In the genomic region with DNA sequence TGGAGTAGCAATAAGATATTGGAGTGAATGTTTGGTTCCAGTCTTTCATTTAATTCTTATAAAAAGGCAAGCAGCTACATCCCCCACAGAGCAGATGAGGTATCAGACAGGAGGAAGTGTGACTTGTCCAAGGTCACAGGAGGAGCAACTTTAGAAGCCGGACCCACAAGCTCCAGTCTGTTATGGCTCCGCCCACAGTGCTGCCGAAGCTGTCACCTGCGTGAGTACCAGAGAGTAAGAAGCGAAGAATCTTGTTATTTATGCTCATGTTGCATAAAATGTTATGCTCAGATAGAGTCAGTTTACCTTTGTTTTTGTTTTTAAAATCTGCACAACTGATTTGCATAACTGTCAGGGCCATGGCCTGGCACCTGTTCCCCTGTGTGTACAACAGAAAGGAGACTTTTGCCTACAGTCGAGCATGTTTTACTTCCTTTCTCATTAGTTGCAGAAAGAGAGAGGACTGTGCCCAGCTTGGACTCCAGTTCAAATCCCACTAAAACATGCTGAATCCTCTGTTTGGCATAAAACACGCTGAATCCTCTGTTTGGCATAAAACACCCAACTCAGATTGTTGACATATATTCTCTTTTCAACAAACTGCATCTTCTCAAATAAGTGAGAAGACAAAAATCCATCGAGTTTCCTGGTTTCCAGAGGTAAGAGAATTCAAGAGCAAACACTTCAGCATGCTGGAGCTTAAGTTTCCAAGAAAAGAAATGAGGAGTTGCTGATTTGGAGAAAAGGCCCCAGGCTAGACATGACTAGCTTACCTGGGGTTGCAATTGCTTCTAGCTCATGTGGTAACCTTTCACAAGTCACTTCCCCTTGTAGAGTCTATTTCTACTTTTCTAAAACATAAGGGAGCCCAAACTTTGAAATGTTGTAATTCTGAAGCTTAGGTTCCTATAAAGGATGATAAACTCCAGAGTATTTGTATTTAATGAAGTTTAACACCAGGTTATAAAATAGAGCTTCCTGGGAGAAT, we compare ENCODE assay signal across 10 cellular contexts.
DNase-seq lines count a peak whose midpoint lies in the region; ATAC-seq and TF ChIP-seq lines count a peak whose summit lies in the region.
"Had no signal": no experiment of that assay in that cellular context is flagged by ENCODE, and none has a peak within 500 bp of the region (broad histone marks: within the 10 kb centered on the region; RNA-seq: fewer than 3 reads in every experiment).

No MANE protein-coding gene starts in this region.

- peaks cover under 1% of the 10 kb centered on the region for H3K9me3 Mint-ChIP-seq in CD4-positive, alpha-beta T cell

- H3K4me1 ChIP-seq in OCI-LY7 (ENCODE audit: insufficient read depth, low read length, poor library complexity, severe bottlenecking): peaks cover 28% of the 10 kb centered on the region

- H3K36me3 ChIP-seq in OCI-LY7 (ENCODE audit: insufficient read depth, low read length): no peaks in the 10 kb centered on the region
- H3K36me3 ChIP-seq: MG63 had no signal

- peak overlapping the region; percentile 98 for H2AFZ ChIP-seq in OCI-LY7 (ENCODE audit: low read length)

- peak overlapping the region; percentile 90 for H3K27ac ChIP-seq in OCI-LY7 (ENCODE audit: low read depth, low read length, poor library complexity, severe bottlenecking)
- H3K27ac ChIP-seq in CD4-positive, alpha-beta T cell (ENCODE audit: low read depth, low read length): no peak overlapping the region

- peaks cover 5% of the 10 kb centered on the region for H3K27me3 ChIP-seq in CD4-positive, alpha-beta T cell (ENCODE audit: control insufficient read depth, insufficient read depth, low read length)
- H3K27me3 ChIP-seq: MG63 had no signal

- CTCF ChIA-PET in OCI-LY7 (lab: Charles Lee; ENCODE audit: unreplicated experiment): interaction anchor here (1.1 to 1.6 kb wide), 2 partner anchors 9 to 439 kb away, joined by 3 read pairs; no protein-coding TSS in a partner anchor
- CTCF ChIA-PET in CD4-positive, alpha-beta T cell (lab: Charles Lee): no interaction called here

- TF ChIP-seq CTCF in GM12865 (IDR thresholded peaks at IDR 0.05; ENCODE audit: insufficient read depth, low read depth, low read length, missing control alignments): no peak
- no peak for TF ChIP-seq CTCF in GM20000 (IDR thresholded peaks at IDR 0.05; ENCODE audit: extremely low read depth, missing control alignments)
- TF ChIP-seq CTCF in OCI-LY7 (conservative IDR thresholded peaks at IDR 0.05; ENCODE audit: low read length): no peak
- TF ChIP-seq CTCF in CD4-positive, alpha-beta T cell (IDR thresholded peaks at IDR 0.05): no peak
- no peak for TF ChIP-seq CTCF in omental fat pad (IDR thresholded peaks at IDR 0.05)

- ATAC-seq in HG03095 (IDR thresholded peaks at IDR 0.05; ENCODE audit: unreplicated experiment) (peak; percentile 68), HG03039 (IDR thresholded peaks at IDR 0.05; ENCODE audit: unreplicated experiment) (no peak), omental fat pad (ENCODE audit: low FRiP score) (no peak)
- no peak for ATAC-seq in CD4-positive, alpha-beta T cell (ENCODE audit: poor library complexity)

- H3K27me3 Mint-ChIP-seq in CD4-positive, alpha-beta T cell: peaks cover 28% of the 10 kb centered on the region

- H3K79me2 ChIP-seq in OCI-LY7 (ENCODE audit: insufficient read depth, low read depth, low read length): no peaks in the 10 kb centered on the region

- BruUV-seq in OCI-LY7 (replicated peaks; lab: Mats Ljungman, UMichigan): no TSS peak

- no peak overlapping the region for H3K4me3 Mint-ChIP-seq in CD4-positive, alpha-beta T cell

- H3K4me3 ChIP-seq in GM12865 (ENCODE audit: low read depth, low read length) (no peak overlapping the region), OCI-LY7 (ENCODE audit: low read depth, low read length, poor library complexity, severe bottlenecking) (peak overlapping the region; percentile 54)
- H3K4me3 ChIP-seq: lung, MG63 had no signal

- no peaks in the 10 kb centered on the region for H3K36me3 Mint-ChIP-seq in CD4-positive, alpha-beta T cell (ENCODE audit: low read depth)

- DNase-seq in GM12865 (ENCODE audit: low read depth): peak; percentile 48
- peak; percentile 26 for DNase-seq in GM20000 (ENCODE audit: low spot score)
- DNase-seq in OCI-LY7 (ENCODE audit: low spot score): peak; percentile 93
- DNase-seq in CD4-positive, alpha-beta T cell: no peak
- no peak for DNase-seq in omental fat pad (ENCODE audit: low spot score)
- no peak for DNase-seq in inferior parietal cortex (ENCODE audit: extremely low spot score)
- DNase-seq: MG63 had no signal

- POLR2A ChIA-PET in OCI-LY7 (lab: Charles Lee): interaction anchor here (0.8 to 1.3 kb wide), 6 partner anchors 8 to 625 kb away, joined by 3 to 5 read pairs (median 3); no protein-coding TSS in a partner anchor
- POLR2A ChIA-PET in CD4-positive, alpha-beta T cell (lab: Charles Lee): no interaction called here

- H4K20me1 ChIP-seq in OCI-LY7 (ENCODE audit: insufficient read depth, low read length): no peaks in the 10 kb centered on the region

- H3K4me1 Mint-ChIP-seq in CD4-positive, alpha-beta T cell (ENCODE audit: low read depth): no peaks in the 10 kb centered on the region

- intact Hi-C loops in OCI-LY7 (cut with micrococcal nuclease; ENCODE audit: unreplicated experiment): loop anchor here (1.0 to 2.0 kb wide), 3 partner anchors 356 to 612 kb away; no protein-coding TSS in a partner anchor
- intact Hi-C loops in CD4-positive, alpha-beta T cell (cut with DNase I, micrococcal nuclease): loop anchor here in 1 of 2 experiments (5.0 to 10.0 kb wide), 2 partner anchors 404 to 538 kb away; no protein-coding TSS in a partner anchor

- H3K9me2 ChIP-seq in OCI-LY7 (ENCODE audit: insufficient read depth, low read length): no peaks in the 10 kb centered on the region

- H3K27ac Mint-ChIP-seq in CD4-positive, alpha-beta T cell: no peak overlapping the region

- peak overlapping the region; percentile 90 for H3K4me2 ChIP-seq in OCI-LY7 (ENCODE audit: low read length)

- H3K9me3 ChIP-seq in OCI-LY7 (ENCODE audit: low read length): peaks cover 4% of the 10 kb centered on the region; the same call in 1 of the 2 replicates
- H3K9me3 ChIP-seq in CD4-positive, alpha-beta T cell (ENCODE audit: control insufficient read depth, low read length): peaks cover 2% of the 10 kb centered on the region

Comparison
In these comparisons a context has a peak if more than half of its experiments do, and no peak if none do; other contexts are left out.
1. DNase-seq: peak in GM12865 (single experiment), GM20000 (single experiment) and OCI-LY7 (single experiment); none in CD4-positive, alpha-beta T cell (0 of 10), omental fat pad (single experiment) and inferior parietal cortex (single experiment).